Comparison of ENCODE assay signal across 8 cellular contexts in the genomic region with DNA sequence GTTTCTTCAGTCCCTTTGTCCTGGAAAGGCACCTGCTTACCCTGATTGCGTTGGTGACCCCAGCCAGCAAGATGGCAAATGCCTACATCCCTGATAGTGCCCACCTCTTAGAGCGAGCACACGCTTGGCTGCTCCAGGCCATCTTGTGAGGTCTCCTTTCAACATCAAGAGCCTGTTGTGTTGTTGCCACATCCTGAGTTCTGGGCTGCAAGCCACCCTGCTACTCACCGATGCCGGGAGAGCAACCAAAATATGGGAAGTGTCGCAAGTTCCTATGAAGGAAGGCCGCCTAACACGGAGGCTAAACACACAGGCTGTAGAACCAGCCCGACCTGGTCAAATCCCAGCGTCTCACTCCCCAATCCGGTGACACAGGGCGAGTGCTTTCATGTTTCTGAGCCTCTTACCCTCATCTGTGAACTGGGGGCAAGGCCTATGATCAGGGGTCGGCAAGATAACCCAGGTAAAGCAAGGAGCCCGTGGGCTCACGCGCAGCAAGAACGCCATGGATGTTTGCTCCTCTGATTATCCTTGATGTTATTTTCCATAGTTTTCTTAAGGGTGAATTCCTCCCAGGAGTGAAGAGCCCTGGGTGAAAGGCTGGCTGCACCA.
DNase-seq lines count a peak whose midpoint lies in the region; ATAC-seq, FAIRE-seq and TF ChIP-seq lines count a peak whose summit lies in the region.

No MANE protein-coding gene starts in this region.

- DNase-seq in HL-60 (ENCODE audit: low read depth in 1 of 2, low spot score in 1 of 2) (peak; percentile 95 to 98), heart right ventricle (peak in 1 of 2 donors; percentile 33), small intestine (no peak), NCI-H226 (no peak), NCI-H1930 (lab: John Stamatoyannopoulos, UW) (no peak), NCI-H146 (lab: John Stamatoyannopoulos, UW) (no peak)
- DNase-seq in activated naive CD8-positive, alpha-beta T cell treated with anti-CD3 and anti-CD28 coated beads for 36 hours, result no peak

- peak overlapping the region; percentile 18 for H3K4me3 Mint-ChIP-seq in activated naive CD8-positive, alpha-beta T cell treated with anti-CD3 and anti-CD28 coated beads for 36 hours

- H3K27ac ChIP-seq in HL-60 (replicated peaks) (peak overlapping the region; percentile 88), heart right ventricle (peak overlapping the region in 4 of 10 donors; percentile 20 to 95 (median 21)), small intestine (ENCODE audit: low read depth in 1 of 2, low read length in 1 of 2) (peak overlapping the region; percentile 5 to 86)

- H3K4me1 Mint-ChIP-seq in activated naive CD8-positive, alpha-beta T cell treated with anti-CD3 and anti-CD28 coated beads for 36 hours, result peaks cover 66% of the 10 kb centered on the region

- no peaks in the 10 kb centered on the region for H3K27me3 Mint-ChIP-seq in activated naive CD8-positive, alpha-beta T cell treated with anti-CD3 and anti-CD28 coated beads for 36 hours

- H3K9me3 ChIP-seq in heart right ventricle, result peaks cover 0 to 7% (median 4%) of the 10 kb centered on the region in 11 donors
- H3K9me3 ChIP-seq in small intestine (ENCODE audit: control insufficient read depth, low read depth), result no peaks in the 10 kb centered on the region

- peaks cover 4% of the 10 kb centered on the region for H3K9me3 Mint-ChIP-seq in activated naive CD8-positive, alpha-beta T cell treated with anti-CD3 and anti-CD28 coated beads for 36 hours

- H3K36me3 Mint-ChIP-seq in activated naive CD8-positive, alpha-beta T cell treated with anti-CD3 and anti-CD28 coated beads for 36 hours, result peaks cover 49% of the 10 kb centered on the region

- H3K27me3 ChIP-seq in HL-60 (ENCODE audit: insufficient read depth, poor library complexity, severe bottlenecking), result no peaks in the 10 kb centered on the region
- no peaks in the 10 kb centered on the region for H3K27me3 ChIP-seq in heart right ventricle
- no peaks in the 10 kb centered on the region for H3K27me3 ChIP-seq in small intestine (ENCODE audit: control insufficient read depth in 2 of 2, insufficient read depth in 2 of 2, low read length in 2 of 2)

- peaks cover 0 to 65% (median 3%) of the 10 kb centered on the region in 9 donors for H3K4me1 ChIP-seq in heart right ventricle
- peaks cover 0 to 3% of the 10 kb centered on the region in 2 donors for H3K4me1 ChIP-seq in small intestine (ENCODE audit: control insufficient read depth in 2 of 2, insufficient read depth in 1 of 2, low read depth in 1 of 2, low read length in 1 of 2)

- TF ChIP-seq CTCF in HL-60 (IDR thresholded peaks at IDR 0.05; ENCODE audit: insufficient read depth, low read length), result no peak
- no peak for TF ChIP-seq CTCF in heart right ventricle (IDR thresholded peaks at IDR 0.05)

- WGBS in heart right ventricle, 2 donors, result 85 to 93% methylated on average over 17 of the region's 17 CpGs
- WGBS in small intestine, 3 donors, result 80 to 91% (median 85%) methylated on average over 17 of the region's 17 CpGs

- FAIRE-seq in small intestine (lab: Jason Lieb, UNC), result no peak

- intact Hi-C loops in heart right ventricle (cut with DNase I), result no loop called here

- peak overlapping the region; percentile 98 for H3K27ac Mint-ChIP-seq in activated naive CD8-positive, alpha-beta T cell treated with anti-CD3 and anti-CD28 coated beads for 36 hours

- ATAC-seq in heart right ventricle, result peak in 6 of 8 donors; percentile 16 to 53 (median 44)
- ATAC-seq in HG03520 (IDR thresholded peaks at IDR 0.05; ENCODE audit: unreplicated experiment), result no peak

- H3K4me3 ChIP-seq in HL-60 (replicated peaks; ENCODE audit: insufficient read depth, low read length) (no peak overlapping the region), heart right ventricle (peak overlapping the region in 1 of 10 donors; percentile 6), small intestine (ENCODE audit: low read depth in 1 of 2, low read length in 2 of 2) (no peak overlapping the region)

- H3K36me3 ChIP-seq in heart right ventricle (peaks cover 0 to 41% (median 0%) of the 10 kb centered on the region in 9 donors), small intestine (ENCODE audit: control insufficient read depth in 2 of 2, insufficient read depth in 2 of 2, low read length in 2 of 2) (no peaks in the 10 kb centered on the region)

Comparison
In these comparisons a context has a peak if more than half of its experiments do, and no peak if none do; other contexts are left out.
1. DNase-seq: peak in HL-60 (2 of 2); none in activated naive CD8-positive, alpha-beta T cell treated with anti-CD3 and anti-CD28 coated beads for 36 hours (single experiment), small intestine (single experiment), NCI-H226 (single experiment), NCI-H1930 (0 of 2) and NCI-H146 (single experiment).